2 cellular contexts compared by ENCODE assay signal in the genomic region with DNA sequence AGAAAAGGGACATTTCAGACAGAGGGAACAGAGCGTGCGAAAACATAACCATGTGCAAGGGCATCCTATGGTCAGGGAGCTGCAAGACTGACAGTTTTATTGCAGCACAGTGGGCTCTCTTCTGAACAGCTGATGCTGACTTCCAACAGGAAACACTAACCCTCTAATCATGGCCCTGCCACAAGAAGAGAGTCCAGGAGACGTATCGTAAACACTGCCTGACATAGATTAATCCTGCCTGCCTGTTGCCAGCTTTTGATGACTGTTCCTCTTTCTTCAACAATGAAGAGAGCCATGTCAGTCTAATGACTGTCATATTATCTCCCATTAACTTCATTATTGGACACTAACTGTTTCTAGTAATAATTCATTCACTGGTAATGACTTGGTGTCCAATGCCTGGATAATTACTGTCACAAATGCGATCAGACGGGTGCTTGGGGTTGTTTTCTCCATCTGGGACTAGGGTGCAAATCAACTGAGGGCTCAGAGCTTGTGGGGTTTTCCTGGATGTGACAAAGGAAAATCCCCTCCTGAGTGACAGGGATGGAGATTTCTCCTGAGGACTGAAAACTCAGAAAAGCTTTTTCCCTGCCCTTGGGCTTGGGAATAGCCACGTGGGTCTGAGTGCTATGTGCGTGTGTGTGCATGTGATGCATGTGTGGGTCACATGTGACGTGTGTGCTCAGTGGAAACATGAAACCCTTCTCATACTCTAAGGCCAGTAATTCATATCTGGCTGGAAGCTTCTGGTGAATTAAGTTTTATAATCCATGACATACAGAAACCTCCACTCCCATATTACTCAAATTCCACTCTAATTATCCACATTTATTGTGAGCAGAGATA.
A peak's percentile ranks its signal among the peaks of the same experiment; 100 is the strongest.
TF ChIP-seq lines count a peak whose summit lies in the region.

No MANE protein-coding gene starts in this region.

TF ChIP-seq in SK-N-SH treated with all-trans-retinoic acid at 6 μM for 48 hours, 23 proteins besides CTCF, POLR2A, EP300 and RAD21 (continued from another document):
- TF ChIP-seq, protein P1, sequence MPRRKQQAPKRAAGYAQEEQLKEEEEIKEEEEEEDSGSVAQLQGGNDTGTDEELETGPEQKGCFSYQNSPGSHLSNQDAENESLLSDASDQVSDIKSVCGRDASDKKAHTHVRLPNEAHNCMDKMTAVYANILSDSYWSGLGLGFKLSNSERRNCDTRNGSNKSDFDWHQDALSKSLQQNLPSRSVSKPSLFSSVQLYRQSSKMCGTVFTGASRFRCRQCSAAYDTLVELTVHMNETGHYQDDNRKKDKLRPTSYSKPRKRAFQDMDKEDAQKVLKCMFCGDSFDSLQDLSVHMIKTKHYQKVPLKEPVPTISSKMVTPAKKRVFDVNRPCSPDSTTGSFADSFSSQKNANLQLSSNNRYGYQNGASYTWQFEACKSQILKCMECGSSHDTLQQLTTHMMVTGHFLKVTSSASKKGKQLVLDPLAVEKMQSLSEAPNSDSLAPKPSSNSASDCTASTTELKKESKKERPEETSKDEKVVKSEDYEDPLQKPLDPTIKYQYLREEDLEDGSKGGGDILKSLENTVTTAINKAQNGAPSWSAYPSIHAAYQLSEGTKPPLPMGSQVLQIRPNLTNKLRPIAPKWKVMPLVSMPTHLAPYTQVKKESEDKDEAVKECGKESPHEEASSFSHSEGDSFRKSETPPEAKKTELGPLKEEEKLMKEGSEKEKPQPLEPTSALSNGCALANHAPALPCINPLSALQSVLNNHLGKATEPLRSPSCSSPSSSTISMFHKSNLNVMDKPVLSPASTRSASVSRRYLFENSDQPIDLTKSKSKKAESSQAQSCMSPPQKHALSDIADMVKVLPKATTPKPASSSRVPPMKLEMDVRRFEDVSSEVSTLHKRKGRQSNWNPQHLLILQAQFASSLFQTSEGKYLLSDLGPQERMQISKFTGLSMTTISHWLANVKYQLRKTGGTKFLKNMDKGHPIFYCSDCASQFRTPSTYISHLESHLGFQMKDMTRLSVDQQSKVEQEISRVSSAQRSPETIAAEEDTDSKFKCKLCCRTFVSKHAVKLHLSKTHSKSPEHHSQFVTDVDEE (CRISPR knock-in tag; IDR thresholded peaks at IDR 0.05): 0 out of 2 replicates have a peak, but pooled peaks have one; percentile 21
- TF ChIP-seq ZC3H10 (CRISPR knock-in tag; IDR thresholded peaks at IDR 0.05) (peak; percentile 93), PPARA (CRISPR knock-in tag; IDR thresholded peaks at IDR 0.05; ENCODE audit: borderline replicate concordance) (no peak), ZNF70 (CRISPR knock-in tag; IDR thresholded peaks at IDR 0.05) (no peak), ZFP3 (CRISPR knock-in tag; IDR thresholded peaks at IDR 0.05) (no peak), CSDC2 (CRISPR knock-in tag; IDR thresholded peaks at IDR 0.05) (no peak), OSR1 (CRISPR knock-in tag; IDR thresholded peaks at IDR 0.05) (no peak), BACH2 (CRISPR knock-in tag; IDR thresholded peaks at IDR 0.05; ENCODE audit: borderline replicate concordance) (no peak), GLIS3 (CRISPR knock-in tag; IDR thresholded peaks at IDR 0.05) (no peak)
TF ChIP-seq in SK-N-SH treated with all-trans-retinoic acid at 6 μM for 48 hours: peak in this region for 2.

TF ChIP-seq in SK-N-SH, 30 proteins besides CTCF, POLR2A, EP300 and RAD21 (continued from another document):
- TF ChIP-seq FOXM1 (IDR thresholded peaks at IDR 0.05; ENCODE audit: low read depth): no peak
- TF ChIP-seq EZH2phosphoT487 (IDR thresholded peaks at IDR 0.05; ENCODE audit: borderline replicate concordance, low read depth): no peak
- TF ChIP-seq, protein P2, sequence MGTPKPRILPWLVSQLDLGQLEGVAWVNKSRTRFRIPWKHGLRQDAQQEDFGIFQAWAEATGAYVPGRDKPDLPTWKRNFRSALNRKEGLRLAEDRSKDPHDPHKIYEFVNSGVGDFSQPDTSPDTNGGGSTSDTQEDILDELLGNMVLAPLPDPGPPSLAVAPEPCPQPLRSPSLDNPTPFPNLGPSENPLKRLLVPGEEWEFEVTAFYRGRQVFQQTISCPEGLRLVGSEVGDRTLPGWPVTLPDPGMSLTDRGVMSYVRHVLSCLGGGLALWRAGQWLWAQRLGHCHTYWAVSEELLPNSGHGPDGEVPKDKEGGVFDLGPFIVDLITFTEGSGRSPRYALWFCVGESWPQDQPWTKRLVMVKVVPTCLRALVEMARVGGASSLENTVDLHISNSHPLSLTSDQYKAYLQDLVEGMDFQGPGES (IDR thresholded peaks at IDR 0.05; ENCODE audit: low read depth, low read length): no peak
- no peak for TF ChIP-seq CHD2 (IDR thresholded peaks at IDR 0.05; ENCODE audit: low read length, partially characterized antibody)
